In the genomic region with DNA sequence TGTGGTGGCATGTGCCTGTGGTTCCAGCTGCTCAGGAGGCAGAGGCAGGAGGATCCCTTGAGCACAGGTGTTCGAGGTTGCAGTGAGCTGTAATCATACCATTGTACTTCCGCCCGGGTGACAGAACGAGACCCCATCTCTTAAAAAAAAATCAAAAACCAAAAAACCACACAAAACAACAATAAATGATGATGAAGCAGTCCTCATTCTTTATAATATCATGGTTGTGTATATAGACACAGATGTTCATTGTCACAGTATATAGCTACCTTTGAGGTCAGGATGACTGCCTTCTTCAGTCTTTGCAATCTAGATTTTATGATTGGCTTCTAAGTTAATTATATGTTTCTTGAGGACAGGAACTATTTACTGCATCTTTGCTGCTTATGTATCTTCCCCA, we compare ENCODE assay signal across 17 cellular contexts. TPM values are rescaled to one million over a fixed set of nuclear protein-coding genes. Genes with fewer than 3 reads are reported as not detected.
A peak's percentile ranks its signal among the peaks of the same experiment; 100 is the strongest.
DNase-seq lines count a peak whose midpoint lies in the region; ATAC-seq and TF ChIP-seq lines count a peak whose summit lies in the region.
"Had no signal": no experiment of that assay in that cellular context is flagged by ENCODE, and none has a peak within 500 bp of the region (broad histone marks: within the 10 kb centered on the region; RNA-seq: fewer than 3 reads in every experiment).

No MANE protein-coding gene starts in this region.

- H3K18ac ChIP-seq in H9 (ENCODE audit: insufficient read length, low read depth, low read length) = no peak overlapping the region

- H3K4me2 ChIP-seq in H9 (ENCODE audit: insufficient read depth, insufficient read length, low read length) = no peak overlapping the region
- H3K4me2 ChIP-seq: BLaER1 treated with 17β-estradiol and CSF1 and Interleukin-3, amounts not matched to agents 10 nM and 100 nM had no signal

- H3K23ac ChIP-seq in H9 (ENCODE audit: insufficient read length, low read depth, low read length) = no peak overlapping the region

- H4K91ac ChIP-seq in H9 (ENCODE audit: insufficient read length, low read depth, low read length) = no peak overlapping the region

- no peaks in the 10 kb centered on the region for H3K36me3 Mint-ChIP-seq in natural killer cell
- H3K36me3 Mint-ChIP-seq in natural killer cell treated with Interleukin-12 subunit alpha and Interleukin-12 subunit beta and Interleukin-15 and Interleukin-18, amount 100 ng/mL, for 72 hours = no peaks in the 10 kb centered on the region
- peaks cover 5 to 26% (median 18%) of the 10 kb centered on the region in 3 experiments; a peak in 6 of 7 replicates for H3K36me3 Mint-ChIP-seq in H9 (ENCODE audit: insufficient read depth in 1 of 3, low read depth in 3 of 3)
- peaks cover 0 to 7% (median 0%) of the 10 kb centered on the region in 3 donors for H3K36me3 Mint-ChIP-seq in immature natural killer cell

- ATAC-seq in natural killer cell = peak in 1 of 3 donors; percentile 29
- ATAC-seq in natural killer cell treated with Interleukin-12 subunit alpha and Interleukin-12 subunit beta and Interleukin-15 and Interleukin-18, amount 100 ng/mL, for 72 hours = no peak
- no peak for ATAC-seq in HG03196 (IDR thresholded peaks at IDR 0.05; ENCODE audit: unreplicated experiment)

- H2AK5ac ChIP-seq in H9 (ENCODE audit: insufficient read length, low read length) = no peak overlapping the region

- TF ChIP-seq CTCF in natural killer cell (IDR thresholded peaks at IDR 0.05) (no peak), H9 (conservative IDR thresholded peaks at IDR 0.05) (no peak)

- H3K27ac ChIP-seq in H9 (ENCODE audit: insufficient read length, low read depth, low read length) = no peak overlapping the region
- H3K27ac ChIP-seq: BLaER1 treated with 17β-estradiol and CSF1 and Interleukin-3, amounts not matched to agents 10 nM and 100 nM; RWPE1; SJSA1 had no signal

- intact Hi-C loops in natural killer cell (cut with micrococcal nuclease) = no loop called here

- no peaks in the 10 kb centered on the region for H3K23me2 ChIP-seq in H9 (ENCODE audit: insufficient read length, low read depth, low read length, poor library complexity, severe bottlenecking)

- H3K27me3 ChIP-seq in H9 (ENCODE audit: insufficient read depth, low read length) = no peaks in the 10 kb centered on the region; the same call in 1 of the 2 replicates
- H3K27me3 ChIP-seq: BLaER1 treated with 17β-estradiol and CSF1 and Interleukin-3, amounts not matched to agents 10 nM and 100 nM; SJSA1 had no signal

- H3K9me3 ChIP-seq in H9 (ENCODE audit: control insufficient read depth, low read depth, low read length) = no peaks in the 10 kb centered on the region
- H3K9me3 ChIP-seq: SJSA1 had no signal

- H3K79me1 ChIP-seq in H9 (ENCODE audit: insufficient read depth, low read depth, low read length, poor library complexity, severe bottlenecking) = peaks cover 19% of the 10 kb centered on the region

- no peaks in the 10 kb centered on the region for H3K4me1 ChIP-seq in H9 (ENCODE audit: insufficient read depth, low read length)

- no peak overlapping the region for H3K4ac ChIP-seq in H9 (ENCODE audit: low read depth, low read length)

- H3K4me3 Mint-ChIP-seq in natural killer cell (peak overlapping the region; percentile 7), H9 (no peak overlapping the region), immature natural killer cell (peak overlapping the region in 1 of 5 donors; percentile 11)
- no peak overlapping the region for H3K4me3 Mint-ChIP-seq in natural killer cell treated with Interleukin-12 subunit alpha and Interleukin-12 subunit beta and Interleukin-15 and Interleukin-18, amount 100 ng/mL, for 72 hours

- no peaks in the 10 kb centered on the region for H4K20me1 ChIP-seq in H9 (ENCODE audit: control insufficient read depth, insufficient read depth, insufficient read length)

- no peak overlapping the region for H2BK20ac ChIP-seq in H9 (ENCODE audit: low read depth, low read length, poor library complexity, severe bottlenecking)

- H3K56ac ChIP-seq in H9 (ENCODE audit: insufficient read length, low read depth, low read length) = no peak overlapping the region

- no peak overlapping the region for H4K8ac ChIP-seq in H9 (replicated peaks; ENCODE audit: insufficient read length, low read depth, low read length)

- no peak overlapping the region for H3K9ac ChIP-seq in H9 (ENCODE audit: extremely low read depth, insufficient read length, low read length)

- WGBS in H9 (ENCODE audit: extremely low coverage, insufficient read length, low lambda C conversion rate) = no CpG with 5 or more reads among the region's 4 CpGs

- no peak overlapping the region for H3T11ph ChIP-seq in H9 (ENCODE audit: low read length)

- H2BK5ac ChIP-seq in H9 (ENCODE audit: insufficient read length, low read length) = no peak overlapping the region

- peaks cover 14% of the 10 kb centered on the region; the same call in 1 of the 2 replicates for H3K79me2 ChIP-seq in H9 (ENCODE audit: insufficient read depth, low read length)

- H3K27ac Mint-ChIP-seq in natural killer cell = peak overlapping the region; percentile 51 to 63
- no peak overlapping the region for H3K27ac Mint-ChIP-seq in natural killer cell treated with Interleukin-12 subunit alpha and Interleukin-12 subunit beta and Interleukin-15 and Interleukin-18, amount 100 ng/mL, for 72 hours
- H3K27ac Mint-ChIP-seq in H9 = peak overlapping the region in 1 of 3 experiments; percentile 20; a peak in 1 of 7 replicates
- peak overlapping the region in 5 of 6 donors; percentile 23 to 76 (median 47) for H3K27ac Mint-ChIP-seq in immature natural killer cell

- no peak overlapping the region for H3K14ac ChIP-seq in H9 (ENCODE audit: insufficient read depth, low read length)

- no peak overlapping the region for H2BK120ac ChIP-seq in H9 (ENCODE audit: low read depth, low read length, poor library complexity, severe bottlenecking)

- H3K9me3 Mint-ChIP-seq in natural killer cell (no peaks in the 10 kb centered on the region), H9 (no peaks in the 10 kb centered on the region), immature natural killer cell (no peaks in the 10 kb centered on the region)
- H3K9me3 Mint-ChIP-seq in natural killer cell treated with Interleukin-12 subunit alpha and Interleukin-12 subunit beta and Interleukin-15 and Interleukin-18, amount 100 ng/mL, for 72 hours = no peaks in the 10 kb centered on the region

- no peak overlapping the region for H2AFZ ChIP-seq in H9 (ENCODE audit: low read length)

- H2BK12ac ChIP-seq in H9 (ENCODE audit: insufficient read length, low read depth, low read length) = no peak overlapping the region

- no peaks in the 10 kb centered on the region for H3K27me3 Mint-ChIP-seq in natural killer cell (ENCODE audit: low read depth in 2 of 2)
- H3K27me3 Mint-ChIP-seq in natural killer cell treated with Interleukin-12 subunit alpha and Interleukin-12 subunit beta and Interleukin-15 and Interleukin-18, amount 100 ng/mL, for 72 hours = no peaks in the 10 kb centered on the region
- H3K27me3 Mint-ChIP-seq in H9 (ENCODE audit: low read depth) = no peaks in the 10 kb centered on the region
- peaks cover 0 to 2% (median 0%) of the 10 kb centered on the region in 3 donors for H3K27me3 Mint-ChIP-seq in immature natural killer cell (ENCODE audit: low read depth in 3 of 3)

- H3K4me1 Mint-ChIP-seq in natural killer cell (peaks cover 28 to 46% of the 10 kb centered on the region in 2 donors), H9 (peaks cover 0 to 3% of the 10 kb centered on the region in 2 experiments; a peak in 1 of 4 replicates), immature natural killer cell (peaks cover 59 to 66% of the 10 kb centered on the region in 2 donors)
- peaks cover 23 to 33% of the 10 kb centered on the region in 2 donors for H3K4me1 Mint-ChIP-seq in natural killer cell treated with Interleukin-12 subunit alpha and Interleukin-12 subunit beta and Interleukin-15 and Interleukin-18, amount 100 ng/mL, for 72 hours (ENCODE audit: low read depth in 2 of 2)

- H2BK15ac ChIP-seq in H9 (ENCODE audit: low read depth, low read length) = 0 out of 2 replicates have a peak overlapping the region, but pooled peaks have one; percentile 24

- DNase-seq in natural killer cell (no peak), H9 (no peak), immature natural killer cell (no peak), putamen (ENCODE audit: low spot score) (no peak)
- DNase-seq in natural killer cell treated with Interleukin-12 subunit alpha and Interleukin-12 subunit beta and Interleukin-15 and Interleukin-18, amount 100 ng/mL, for 72 hours (ENCODE audit: low spot score) = no peak
- DNase-seq in activated effector memory CD4-positive, alpha-beta T cell treated with anti-CD3 and anti-CD28 coated beads, Interleukin-2, amount 50 U/mL, for 16 hours = no peak
- DNase-seq: DMS79; HCEC 1CT; IMR-90; NCI-H1048; NCI-H345; NCI-H69; NK-92 treated with Interleukin-12 subunit alpha and Interleukin-12 subunit beta, amount 100 ng/mL, for 24 hours had no signal

- H4K5ac ChIP-seq in H9 (ENCODE audit: insufficient read length, low read depth, low read length) = no peak overlapping the region

RNA-seq across cellular contexts. Expression of a gene that starts 37.0 kb away (rescaled TPM):
- total RNA-seq in natural killer cell (100 to 1,000 TPM in 1 of 3 donors, 10 to 100 TPM in 2; 60.9 to 123 (median 63.0) TPM), H9 (2021) (66.8 and 70.8 TPM in 2 replicates)
- 10 to 100 TPM; 57.7 to 78.1 TPM for total RNA-seq in natural killer cell treated with Interleukin-12 subunit alpha and Interleukin-12 subunit beta and Interleukin-15 and Interleukin-18, amount 100 ng/mL, for 72 hours
- 10 to 100 TPM; 27.6 to 46.7 (median 38.6) TPM for polyA plus RNA-seq in immature natural killer cell

Comparison
In these comparisons a context has a peak if more than half of its experiments do, and no peak if none do; other contexts are left out.
1. H3K27ac Mint-ChIP-seq: peak in natural killer cell (2 of 2) and immature natural killer cell (5 of 6); none in natural killer cell treated with Interleukin-12 subunit alpha and Interleukin-12 subunit beta and Interleukin-15 and Interleukin-18, amount 100 ng/mL, for 72 hours (0 of 2).